ENCODE assay signal across 21 cellular contexts in genomic region chr5:5369051-5369450, GRCh38. TPM values are rescaled to one million over a fixed set of nuclear protein-coding genes. Genes with fewer than 3 reads are reported as not detected.
DNase-seq lines count a peak whose midpoint lies in the region; TF ChIP-seq lines count a peak whose summit lies in the region.
"Had no signal": no experiment of that assay in that cellular context is flagged by ENCODE, and none has a peak within 500 bp of the region (broad histone marks: within the 10 kb centered on the region; RNA-seq: fewer than 3 reads in every experiment).

No MANE protein-coding gene starts in this region.

- H3K9me3 Mint-ChIP-seq in nephron, result no peaks in the 10 kb centered on the region
- H3K9me3 Mint-ChIP-seq: CD4-positive, CD25-positive, alpha-beta regulatory T cell; CD8-positive, alpha-beta memory T cell had no signal

- no peaks in the 10 kb centered on the region for H3K9me3 ChIP-seq in BLaER1
- H3K9me3 ChIP-seq in effector memory CD4-positive, alpha-beta T cell (ENCODE audit: control insufficient read depth, low read length), result no peaks in the 10 kb centered on the region

- TF ChIP-seq CTCF in nephron (IDR thresholded peaks at IDR 0.05; ENCODE audit: unreplicated experiment in 3 of 3), result no peak

- H3K27me3 Mint-ChIP-seq in nephron (ENCODE audit: low read depth), result peaks cover 18% of the 10 kb centered on the region
- H3K27me3 Mint-ChIP-seq: B cell; CD4-positive, alpha-beta memory T cell; CD4-positive, CD25-positive, alpha-beta regulatory T cell; CD8-positive, alpha-beta memory T cell had no signal

- DNase-seq in H4 (ENCODE audit: low spot score) (no peak), T-helper 1 cell (no peak)
- no peak for DNase-seq in effector memory CD4-positive, alpha-beta T cell
- DNase-seq: 8988T; ACHN; CD4-positive, alpha-beta memory T cell; CD4-positive, CD25-positive, alpha-beta regulatory T cell; CD8-positive, alpha-beta memory T cell; COR-L47; DMS 273 treated with DMSO at 0.1 percent for 48 hours; DMS153; DMS53; DMS79; DND-41; EL; GDM1 had no signal

- H3K4me3 ChIP-seq in BLaER1, result no peak overlapping the region
- no peak overlapping the region for H3K4me3 ChIP-seq in effector memory CD4-positive, alpha-beta T cell (ENCODE audit: insufficient read depth, low read depth, low read length, poor library complexity, severe bottlenecking)
- H3K4me3 ChIP-seq: GM12878 had no signal

- no peak overlapping the region for H3K9ac ChIP-seq in BLaER1

- no peaks in the 10 kb centered on the region for H3K27me3 ChIP-seq in BLaER1
- no peaks in the 10 kb centered on the region for H3K27me3 ChIP-seq in effector memory CD4-positive, alpha-beta T cell (replicated peaks; ENCODE audit: control insufficient read depth, insufficient read depth, low read length, poor library complexity, severe bottlenecking)

- peaks cover 66% of the 10 kb centered on the region for H3K4me1 Mint-ChIP-seq in nephron
- H3K4me1 Mint-ChIP-seq: B cell; CD14-positive monocyte; CD4-positive, alpha-beta memory T cell; CD8-positive, alpha-beta memory T cell had no signal

- H3K27ac Mint-ChIP-seq in nephron, result peak overlapping the region in 2 of 3 experiments; percentile 68 to 85
- H3K27ac Mint-ChIP-seq: B cell; CD14-positive monocyte; CD4-positive, alpha-beta memory T cell; CD4-positive, CD25-positive, alpha-beta regulatory T cell; CD8-positive, alpha-beta memory T cell had no signal

- H3K4me3 Mint-ChIP-seq in nephron, result no peak overlapping the region
- H3K4me3 Mint-ChIP-seq: B cell; CD14-positive monocyte; CD4-positive, alpha-beta memory T cell; CD4-positive, CD25-positive, alpha-beta regulatory T cell; CD8-positive, alpha-beta memory T cell had no signal

- H3K27ac ChIP-seq in BLaER1, result no peak overlapping the region
- no peak overlapping the region for H3K27ac ChIP-seq in effector memory CD4-positive, alpha-beta T cell (ENCODE audit: insufficient read depth, low read length, poor library complexity, severe bottlenecking)

- H3K36me3 Mint-ChIP-seq in nephron (ENCODE audit: low read depth), result no peaks in the 10 kb centered on the region
- H3K36me3 Mint-ChIP-seq: CD14-positive monocyte had no signal

- H3K36me3 ChIP-seq in BLaER1, result no peaks in the 10 kb centered on the region
- no peaks in the 10 kb centered on the region for H3K36me3 ChIP-seq in effector memory CD4-positive, alpha-beta T cell (ENCODE audit: control insufficient read depth, insufficient read depth, low read length)

- H3K4me1 ChIP-seq in BLaER1, result peaks cover 48% of the 10 kb centered on the region
- no peaks in the 10 kb centered on the region for H3K4me1 ChIP-seq in effector memory CD4-positive, alpha-beta T cell (ENCODE audit: control insufficient read depth, insufficient read depth, low read length, poor library complexity, severe bottlenecking)

- H3K4me2 ChIP-seq in BLaER1, result peak overlapping the region; percentile 32; the same call in 1 of the 2 replicates

- no peaks in the 10 kb centered on the region for H4K20me1 ChIP-seq in BLaER1

RNA-seq across cellular contexts. Expression of gene ICE1, which starts 53.4 kb away (rescaled TPM):
- 14.1 and 19.1 TPM in 2 replicates for total RNA-seq in H4 (2014; rRNA removed; shearing (Covaris generic))
